ENCODE assay signal across 1 cellular context in the genomic region with DNA sequence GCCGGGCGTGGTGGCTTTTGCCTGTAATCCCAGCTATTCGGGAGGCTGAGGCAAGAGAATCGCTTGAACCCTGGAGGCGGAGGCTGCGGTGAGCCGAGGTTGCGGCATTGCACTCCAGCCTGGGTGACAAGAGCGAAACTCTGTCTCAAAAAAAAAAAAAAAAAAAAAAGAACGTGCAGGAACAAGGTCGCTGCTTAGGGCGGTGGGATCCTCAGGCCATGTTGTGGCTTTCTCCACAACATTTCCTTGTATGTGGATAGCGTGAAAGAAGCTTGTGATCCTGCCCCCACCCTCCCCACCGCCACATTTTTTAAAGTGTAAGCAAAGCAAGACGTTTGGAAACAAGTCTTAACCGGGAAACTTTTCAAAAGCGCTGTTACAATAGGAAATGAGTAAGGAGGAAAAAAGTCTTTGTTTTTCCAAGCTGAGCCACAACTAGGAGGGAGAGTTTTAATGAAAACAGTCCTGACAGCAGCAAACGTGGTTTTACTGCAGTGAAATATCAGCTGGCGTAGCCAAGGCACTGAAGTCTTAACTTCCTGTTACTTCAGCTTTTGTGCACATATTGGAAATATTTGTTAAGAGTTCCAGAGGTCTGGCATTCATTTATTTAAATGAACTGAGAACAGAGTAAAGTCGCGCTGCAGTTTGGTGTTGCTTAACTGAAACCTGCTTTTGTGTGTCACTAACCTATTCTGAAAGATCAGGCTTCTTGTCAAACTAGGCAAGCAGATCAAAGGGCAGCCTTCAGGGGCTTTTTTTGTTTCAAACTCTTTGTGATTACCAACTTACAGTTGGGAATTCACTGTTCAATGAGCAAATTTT.
TF ChIP-seq lines count a peak whose summit lies in the region.

No MANE protein-coding gene starts in this region.

TF ChIP-seq in IMR-90, 13 proteins besides CTCF, POLR2A, EP300 and RAD21 (continued from another document):
- TF ChIP-seq, protein P1, sequence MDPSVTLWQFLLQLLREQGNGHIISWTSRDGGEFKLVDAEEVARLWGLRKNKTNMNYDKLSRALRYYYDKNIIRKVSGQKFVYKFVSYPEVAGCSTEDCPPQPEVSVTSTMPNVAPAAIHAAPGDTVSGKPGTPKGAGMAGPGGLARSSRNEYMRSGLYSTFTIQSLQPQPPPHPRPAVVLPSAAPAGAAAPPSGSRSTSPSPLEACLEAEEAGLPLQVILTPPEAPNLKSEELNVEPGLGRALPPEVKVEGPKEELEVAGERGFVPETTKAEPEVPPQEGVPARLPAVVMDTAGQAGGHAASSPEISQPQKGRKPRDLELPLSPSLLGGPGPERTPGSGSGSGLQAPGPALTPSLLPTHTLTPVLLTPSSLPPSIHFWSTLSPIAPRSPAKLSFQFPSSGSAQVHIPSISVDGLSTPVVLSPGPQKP (IDR thresholded peaks at IDR 0.05; ENCODE audit: borderline replicate concordance, low read depth, low read length) = no peak
- TF ChIP-seq NFE2L2 (IDR thresholded peaks at IDR 0.05; ENCODE audit: low read depth, low read length) (peak; percentile 24; the same call in 1 of the 2 replicates), MAZ (IDR thresholded peaks at IDR 0.05; ENCODE audit: borderline replicate concordance, low read depth, low read length) (peak; percentile 94), SMC3 (IDR thresholded peaks at IDR 0.05; ENCODE audit: low read depth, low read length) (0 out of 2 replicates have a peak, but pooled peaks have one; percentile 8), CHD1 (IDR thresholded peaks at IDR 0.05; ENCODE audit: low read depth, low read length) (no peak), CEBPB (IDR thresholded peaks at IDR 0.05; ENCODE audit: low read depth, low read length) (peak; percentile 39; the same call in 1 of the 2 replicates), MAFK (IDR thresholded peaks at IDR 0.05; ENCODE audit: low read depth, low read length) (peak; percentile 5; the same call in 1 of the 2 replicates)
TF ChIP-seq in IMR-90: peak in this region for 9.
